Comparison of ENCODE assay signal across 16 cellular contexts in genomic region chr15:29105151-29105785, GRCh38.
DNase-seq lines count a peak whose midpoint lies in the region; ATAC-seq and TF ChIP-seq lines count a peak whose summit lies in the region.
"Had no signal": no experiment of that assay in that cellular context is flagged by ENCODE, and none has a peak within 500 bp of the region (broad histone marks: within the 10 kb centered on the region; RNA-seq: fewer than 3 reads in every experiment).

No MANE protein-coding gene starts in this region.

- no peaks in the 10 kb centered on the region for H3K36me3 ChIP-seq in left ventricle myocardium inferior
- no peaks in the 10 kb centered on the region for H3K36me3 ChIP-seq in mucosa of descending colon (ENCODE audit: low read depth)

- H3K9me3 ChIP-seq in left ventricle myocardium inferior (replicated peaks) (no peaks in the 10 kb centered on the region), mucosa of descending colon (no peaks in the 10 kb centered on the region)
- H3K9me3 ChIP-seq: Caco-2 had no signal

- intact Hi-C loops in Right ventricle myocardium superior (cut with DNase I): no loop called here
- intact Hi-C loops in left ventricle myocardium inferior (cut with micrococcal nuclease): no loop called here
- intact Hi-C loops in mucosa of descending colon (cut with DNase I, micrococcal nuclease): no loop called here

- no peak overlapping the region for H3K4me3 ChIP-seq in left ventricle myocardium inferior
- H3K4me3 ChIP-seq in choroid plexus epithelial cell (ENCODE audit: low read depth, low read length): no peak overlapping the region
- H3K4me3 ChIP-seq in mucosa of descending colon: no peak overlapping the region
- H3K4me3 ChIP-seq: GM12878, GM23338, K562 had no signal

- H3K27ac ChIP-seq in left ventricle myocardium inferior (replicated peaks): no peak overlapping the region

- ATAC-seq in Right ventricle myocardium superior (ENCODE audit: poor library complexity) (no peak), mucosa of descending colon (no peak), HG03045 (IDR thresholded peaks at IDR 0.05; ENCODE audit: unreplicated experiment) (no peak)
- ATAC-seq: GM12878, GM23338, K562 had no signal

- TF ChIP-seq CTCF in left ventricle myocardium inferior (IDR thresholded peaks at IDR 0.05; ENCODE audit: borderline replicate concordance): no peak
- no peak for TF ChIP-seq CTCF in choroid plexus epithelial cell (conservative IDR thresholded peaks at IDR 0.05; ENCODE audit: low read depth, low read length)
- TF ChIP-seq CTCF in mucosa of descending colon (IDR thresholded peaks at IDR 0.05): no peak

- peaks cover 40% of the 10 kb centered on the region for H3K27me3 ChIP-seq in left ventricle myocardium inferior (ENCODE audit: low read depth)

- DNase-seq in Right ventricle myocardium superior: peak; percentile 27
- DNase-seq in left ventricle myocardium inferior: no peak
- DNase-seq in choroid plexus epithelial cell (ENCODE audit: low read depth): peak; percentile 29
- peak in 2 of 3 donors; percentile 9 to 26 for DNase-seq in mucosa of descending colon
- no peak for DNase-seq in activated CD8-positive, alpha-beta memory T cell treated with anti-CD3 and anti-CD28 coated beads, Interleukin-2, amount 50 U/mL, for 4 hours
- DNase-seq in hepatic stellate cell (ENCODE audit: low spot score): no peak
- DNase-seq: Caco-2, NCI-H1092 treated with DMSO at 0.1 percent for 48 hours, NCI-H2081, NCI-H510A, NCI-H774, SIG-M5 had no signal

- H3K4me1 ChIP-seq in left ventricle myocardium inferior (peaks cover 10% of the 10 kb centered on the region), mucosa of descending colon (ENCODE audit: low read depth) (no peaks in the 10 kb centered on the region)
- H3K4me1 ChIP-seq: Caco-2 had no signal

Comparison
In these comparisons a context has a peak if more than half of its experiments do, and no peak if none do; other contexts are left out.
1. DNase-seq: peak in Right ventricle myocardium superior (single experiment), choroid plexus epithelial cell (single experiment) and mucosa of descending colon (2 of 3); none in left ventricle myocardium inferior (single experiment), activated CD8-positive, alpha-beta memory T cell treated with anti-CD3 and anti-CD28 coated beads, Interleukin-2, amount 50 U/mL, for 4 hours (single experiment) and hepatic stellate cell (single experiment).